ENCODE assay signal across 1 cellular context in the genomic region with DNA sequence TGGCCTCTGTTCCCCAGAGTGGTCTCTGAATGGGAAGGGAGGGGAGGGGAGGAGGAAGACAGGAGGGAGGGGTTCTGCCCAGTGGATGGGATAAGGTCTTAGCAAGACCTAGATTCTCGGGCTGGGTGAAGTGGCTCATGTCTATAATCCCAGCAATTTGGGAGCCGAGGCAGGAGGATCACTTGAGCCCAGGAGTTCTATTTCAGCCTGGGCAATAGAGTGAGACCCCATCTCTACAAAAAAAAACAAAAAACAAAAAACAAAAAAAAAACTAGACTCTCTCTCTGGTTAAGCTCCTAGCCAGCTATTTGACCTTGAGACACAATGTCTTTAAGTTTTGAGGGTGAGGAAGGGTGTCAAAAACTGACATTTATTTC.
TF ChIP-seq lines count a peak whose summit lies in the region.

No MANE protein-coding gene starts in this region.

TF ChIP-seq in HepG2, 621 proteins besides CTCF, POLR2A, EP300 and RAD21:
- TF ChIP-seq GPN1 (CRISPR knock-in tag; IDR thresholded peaks at IDR 0.05; ENCODE audit: borderline replicate concordance) (no peak), TARDBP (CRISPR knock-in tag; IDR thresholded peaks at IDR 0.05) (no peak), TBX3 (IDR thresholded peaks at IDR 0.05; ENCODE audit: borderline replicate concordance) (no peak), ZNF724P (CRISPR knock-in tag; IDR thresholded peaks at IDR 0.05; ENCODE audit: borderline replicate concordance) (no peak), YEATS2 (CRISPR knock-in tag; IDR thresholded peaks at IDR 0.05; ENCODE audit: borderline replicate concordance) (no peak), RXRB (CRISPR knock-in tag; IDR thresholded peaks at IDR 0.05; ENCODE audit: borderline replicate concordance) (no peak), ZBTB7A (CRISPR knock-in tag; IDR thresholded peaks at IDR 0.05) (no peak), NFATC3 (CRISPR knock-in tag; IDR thresholded peaks at IDR 0.05) (no peak), GTF2F1 (IDR thresholded peaks at IDR 0.05; ENCODE audit: low read length) (no peak), ZNF839 (CRISPR knock-in tag; IDR thresholded peaks at IDR 0.05; ENCODE audit: borderline replicate concordance) (no peak), U2AF2 (IDR thresholded peaks at IDR 0.05; ENCODE audit: low read depth, low read length) (no peak), ZNF788 (CRISPR knock-in tag; IDR thresholded peaks at IDR 0.05; ENCODE audit: borderline replicate concordance) (no peak), FOSL1 (CRISPR knock-in tag; IDR thresholded peaks at IDR 0.05; ENCODE audit: borderline replicate concordance) (no peak), ZNF510 (CRISPR knock-in tag; IDR thresholded peaks at IDR 0.05; ENCODE audit: low read depth) (no peak), SIN3A (IDR thresholded peaks at IDR 0.05; ENCODE audit: borderline replicate concordance, low read depth, low read length) (no peak), NKX3-1 (CRISPR knock-in tag; IDR thresholded peaks at IDR 0.05) (no peak), NFRKB (IDR thresholded peaks at IDR 0.05) (no peak)
- TF ChIP-seq, protein P1, sequence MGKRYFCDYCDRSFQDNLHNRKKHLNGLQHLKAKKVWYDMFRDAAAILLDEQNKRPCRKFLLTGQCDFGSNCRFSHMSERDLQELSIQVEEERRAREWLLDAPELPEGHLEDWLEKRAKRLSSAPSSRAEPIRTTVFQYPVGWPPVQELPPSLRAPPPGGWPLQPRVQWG (CRISPR knock-in tag; IDR thresholded peaks at IDR 0.05; ENCODE audit: borderline replicate concordance, low read depth) = no peak
TF ChIP-seq in HepG2: peak in this region for 0.
